In the genomic region with DNA sequence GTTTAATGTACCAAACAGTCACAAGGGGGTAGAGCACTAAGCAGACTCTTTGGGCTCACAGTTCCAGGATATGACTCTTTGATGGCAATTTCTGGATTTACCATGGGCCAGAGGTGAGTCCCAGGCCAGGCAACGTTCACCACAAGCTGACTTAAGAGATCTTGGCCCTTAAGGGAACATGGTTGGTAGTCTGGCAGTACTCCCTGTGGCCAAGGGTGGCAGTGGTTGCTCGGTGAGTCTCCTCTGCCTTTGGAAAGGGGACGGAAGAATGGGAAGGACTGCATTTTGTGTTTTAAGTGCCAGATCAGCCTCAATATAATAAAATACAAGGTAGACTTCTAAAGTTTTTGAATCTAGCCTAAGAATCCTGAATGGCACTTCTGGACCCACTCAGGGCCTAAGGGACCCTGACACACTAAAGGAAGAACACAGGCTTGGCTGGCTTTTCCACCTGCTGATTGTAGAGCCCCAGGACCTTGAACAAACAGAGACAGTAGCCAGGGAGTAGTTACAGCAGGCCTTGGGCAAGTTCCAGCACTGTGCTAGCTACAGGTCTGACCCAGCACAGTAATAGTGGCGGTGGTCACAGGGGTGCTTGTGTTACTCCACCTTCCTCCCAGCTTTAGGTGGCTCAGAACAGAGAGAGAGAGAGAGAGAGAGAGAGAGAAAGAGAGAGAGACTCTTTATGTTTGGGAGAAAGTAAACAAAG, we compare ENCODE assay signal across 20 cellular contexts.
DNase-seq lines count a peak whose midpoint lies in the region; ATAC-seq and TF ChIP-seq lines count a peak whose summit lies in the region.
"Had no signal": no experiment of that assay in that cellular context is flagged by ENCODE, and none has a peak within 500 bp of the region (broad histone marks: within the 10 kb centered on the region; RNA-seq: fewer than 3 reads in every experiment).

No MANE protein-coding gene starts in this region.

- H3K4me1 ChIP-seq in cardiac muscle cell (ENCODE audit: low read depth) (no peaks in the 10 kb centered on the region), OCI-LY7 (ENCODE audit: insufficient read depth, low read length, poor library complexity, severe bottlenecking) (no peaks in the 10 kb centered on the region), stomach (no peaks in the 10 kb centered on the region), left ventricle myocardium inferior (no peaks in the 10 kb centered on the region), lower lobe of right lung (no peaks in the 10 kb centered on the region)
- H3K4me1 ChIP-seq: esophagus squamous epithelium, psoas muscle, uterus had no signal

- peak; percentile 7 for TF ChIP-seq CTCF in cardiac muscle cell (IDR thresholded peaks at IDR 0.05; ENCODE audit: low read depth, low read length)
- TF ChIP-seq CTCF in OCI-LY7 (conservative IDR thresholded peaks at IDR 0.05; ENCODE audit: low read length) = 0 out of 2 replicates have a peak, but pooled peaks have one; percentile 28
- peak; percentile 25 for TF ChIP-seq CTCF in epithelial cell of proximal tubule (conservative IDR thresholded peaks at IDR 0.05; ENCODE audit: low read depth, low read length)
- no peak for TF ChIP-seq CTCF in stomach (IDR thresholded peaks at IDR 0.05)
- TF ChIP-seq CTCF in left ventricle myocardium inferior (IDR thresholded peaks at IDR 0.05; ENCODE audit: borderline replicate concordance) = no peak
- TF ChIP-seq CTCF in lower lobe of right lung (IDR thresholded peaks at IDR 0.05) = no peak
- no peak for TF ChIP-seq CTCF in glutamatergic neuron (IDR thresholded peaks at IDR 0.05; ENCODE audit: partially characterized antibody, unreplicated experiment)

- H2AFZ ChIP-seq in OCI-LY7 (ENCODE audit: low read length) = no peak overlapping the region

- H3K36me3 Mint-ChIP-seq in glutamatergic neuron (ENCODE audit: unreplicated experiment) = peaks cover 16% of the 10 kb centered on the region

- no peaks in the 10 kb centered on the region for H4K20me1 ChIP-seq in OCI-LY7 (ENCODE audit: insufficient read depth, low read length)

- H3K27ac ChIP-seq in cardiac muscle cell (no peak overlapping the region), OCI-LY7 (ENCODE audit: low read depth, low read length, poor library complexity, severe bottlenecking) (no peak overlapping the region), stomach (no peak overlapping the region), left ventricle myocardium inferior (replicated peaks) (no peak overlapping the region), lower lobe of right lung (no peak overlapping the region)
- H3K27ac ChIP-seq: esophagus squamous epithelium, psoas muscle, uterus had no signal

- CTCF ChIA-PET in OCI-LY7 (lab: Charles Lee; ENCODE audit: unreplicated experiment) = no interaction called here

- no peaks in the 10 kb centered on the region for H3K4me1 Mint-ChIP-seq in glutamatergic neuron (ENCODE audit: low read depth, unreplicated experiment)

- TF ChIP-seq EP300 in stomach (IDR thresholded peaks at IDR 0.05) = no peak

- H3K4me2 ChIP-seq in OCI-LY7 (ENCODE audit: low read length) = no peak overlapping the region

- no peak overlapping the region for H3K4me3 Mint-ChIP-seq in glutamatergic neuron (ENCODE audit: unreplicated experiment)

- TF ChIP-seq POLR2A in stomach (IDR thresholded peaks at IDR 0.05) = no peak

- no peaks in the 10 kb centered on the region for H3K9me3 ChIP-seq in cardiac muscle cell (ENCODE audit: low read depth)
- H3K9me3 ChIP-seq in OCI-LY7 (ENCODE audit: low read length) = peaks cover 5% of the 10 kb centered on the region; the same call in 1 of the 2 replicates
- peaks cover 0 to 10% (median 5%) of the 10 kb centered on the region in 4 donors for H3K9me3 ChIP-seq in stomach
- H3K9me3 ChIP-seq in left ventricle myocardium inferior (replicated peaks) = peaks cover 32% of the 10 kb centered on the region
- H3K9me3 ChIP-seq in lower lobe of right lung = peaks cover 7% of the 10 kb centered on the region
- H3K9me3 ChIP-seq: esophagus squamous epithelium had no signal

- no peak overlapping the region for H3K4me3 ChIP-seq in cardiac muscle cell
- H3K4me3 ChIP-seq in OCI-LY7 (ENCODE audit: low read depth, low read length, poor library complexity, severe bottlenecking) = no peak overlapping the region
- no peak overlapping the region for H3K4me3 ChIP-seq in epithelial cell of proximal tubule (ENCODE audit: low read depth, low read length)
- no peak overlapping the region for H3K4me3 ChIP-seq in stomach
- H3K4me3 ChIP-seq in left ventricle myocardium inferior = no peak overlapping the region
- H3K4me3 ChIP-seq in lower lobe of right lung = no peak overlapping the region
- H3K4me3 ChIP-seq: esophagus squamous epithelium, psoas muscle, uterus had no signal

- DNase-seq in cardiac muscle cell (ENCODE audit: low read depth in 1 of 2, low spot score in 1 of 2) (no peak), left ventricle myocardium superior (no peak), OCI-LY7 (ENCODE audit: low spot score) (no peak), epithelial cell of proximal tubule (ENCODE audit: low read depth) (no peak), stomach (peak; percentile 58), left ventricle myocardium inferior (no peak), lower lobe of right lung (no peak), glutamatergic neuron (no peak)
- DNase-seq: ACHN, activated gamma-delta T cell, COR-L47, dermis blood vessel endothelial cell, esophagus squamous epithelium, hippocampal formation, MV-4-11, NCI-H2081 treated with DMSO at 0.1 percent for 48 hours, NCI-H526 treated with DMSO at 0.1 percent for 48 hours, psoas muscle, uterus had no signal

- no peaks in the 10 kb centered on the region for H3K9me2 ChIP-seq in OCI-LY7 (ENCODE audit: insufficient read depth, low read length)

- POLR2A ChIA-PET in OCI-LY7 (lab: Charles Lee) = interaction anchor here (0.6 to 0.7 kb wide), 2 partner anchors 20 to 73 kb away, joined by 3 to 4 read pairs; no protein-coding TSS in a partner anchor

- H3K27me3 Mint-ChIP-seq in glutamatergic neuron (ENCODE audit: unreplicated experiment) = no peaks in the 10 kb centered on the region

- WGBS in stomach, 5 donors = 67 to 83% (median 77%) methylated on average over 4 of the region's 4 CpGs

- ATAC-seq in left ventricle myocardium superior = no peak
- no peak for ATAC-seq in lower lobe of right lung
- ATAC-seq: activated CD4-positive, CD25-positive, alpha-beta regulatory T cell treated with anti-CD3 and anti-CD28 coated beads, Interleukin-2, amount 50 U/mL, for 24 hours; psoas muscle had no signal

- H3K27me3 ChIP-seq in cardiac muscle cell (no peaks in the 10 kb centered on the region), stomach (no peaks in the 10 kb centered on the region), left ventricle myocardium inferior (ENCODE audit: low read depth) (no peaks in the 10 kb centered on the region), lower lobe of right lung (ENCODE audit: low read depth) (no peaks in the 10 kb centered on the region)
- H3K27me3 ChIP-seq: esophagus squamous epithelium, uterus had no signal

- BruUV-seq in OCI-LY7 (replicated peaks; lab: Mats Ljungman, UMichigan) = no TSS peak

- peaks cover 7% of the 10 kb centered on the region for H3K9me3 Mint-ChIP-seq in glutamatergic neuron (ENCODE audit: unreplicated experiment)

- intact Hi-C loops in left ventricle myocardium superior (cut with micrococcal nuclease) = no loop called here
- intact Hi-C loops in OCI-LY7 (cut with micrococcal nuclease; ENCODE audit: unreplicated experiment) = no loop called here
- intact Hi-C loops in stomach (cut with DNase I; ENCODE audit: low total_unique reads) = no loop called here
- intact Hi-C loops in left ventricle myocardium inferior (cut with micrococcal nuclease) = no loop called here
- intact Hi-C loops in lower lobe of right lung (cut with DNase I) = no loop called here

- H3K27ac Mint-ChIP-seq in glutamatergic neuron (ENCODE audit: unreplicated experiment) = no peak overlapping the region

- no peaks in the 10 kb centered on the region for H3K36me3 ChIP-seq in cardiac muscle cell
- no peaks in the 10 kb centered on the region for H3K36me3 ChIP-seq in OCI-LY7 (ENCODE audit: insufficient read depth, low read length)
- H3K36me3 ChIP-seq in stomach = no peaks in the 10 kb centered on the region
- H3K36me3 ChIP-seq in left ventricle myocardium inferior = no peaks in the 10 kb centered on the region
- no peaks in the 10 kb centered on the region for H3K36me3 ChIP-seq in lower lobe of right lung
- H3K36me3 ChIP-seq: esophagus squamous epithelium, uterus had no signal

- H3K79me2 ChIP-seq in OCI-LY7 (ENCODE audit: insufficient read depth, low read depth, low read length) = no peaks in the 10 kb centered on the region

Comparison
In these comparisons a context has a peak if more than half of its experiments do, and no peak if none do; other contexts are left out.
1. CTCF ChIP-seq: peak in cardiac muscle cell (single experiment), OCI-LY7 (single experiment) and epithelial cell of proximal tubule (single experiment); none in stomach (0 of 7), left ventricle myocardium inferior (single experiment), lower lobe of right lung (single experiment) and glutamatergic neuron (single experiment).